ENCODE assay signal across 8 cellular contexts in genomic region chr16:46830902-46831647, GRCh38. TPM values are rescaled to one million over a fixed set of nuclear protein-coding genes. Genes with fewer than 3 reads are reported as not detected.
DNase-seq lines count a peak whose midpoint lies in the region; ATAC-seq, FAIRE-seq and TF ChIP-seq lines count a peak whose summit lies in the region.

A gene with protein sequence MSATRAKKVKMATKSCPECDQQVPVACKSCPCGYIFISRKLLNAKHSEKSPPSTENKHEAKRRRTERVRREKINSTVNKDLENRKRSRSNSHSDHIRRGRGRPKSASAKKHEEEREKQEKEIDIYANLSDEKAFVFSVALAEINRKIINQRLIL (minus strand): TSS chr16:46831180. CDS start chr16:46831149, 31 bp downstream.

- peak; percentile 95 for ATAC-seq in GM21515 (IDR thresholded peaks at IDR 0.05; ENCODE audit: unreplicated experiment)
- ATAC-seq in mucosa of descending colon: peak; percentile 96

- H4K20me1 ChIP-seq in OCI-LY3 (ENCODE audit: insufficient read depth, low read length): peaks cover 27% of the 10 kb centered on the region

- intact Hi-C loops in mucosa of descending colon (cut with DNase I, micrococcal nuclease): loop anchor here in 1 of 2 donors (5.0 kb wide), 1 partner anchor 144 kb away; the partner anchor contains the start of genes ORC6 and VPS35

- peak within 1 kb of the TSS; percentile 93 for H3K27ac ChIP-seq in OCI-LY3 (ENCODE audit: low read length)

- H3K36me3 ChIP-seq in OCI-LY3 (replicated peaks; ENCODE audit: low read depth, low read length) (peaks cover 11% of the 10 kb centered on the region), mucosa of descending colon (ENCODE audit: low read depth) (no peaks in the 10 kb centered on the region)

- H3K4me1 ChIP-seq in OCI-LY3 (ENCODE audit: low read length) (peaks cover 50% of the 10 kb centered on the region), mucosa of descending colon (ENCODE audit: low read depth) (peaks cover 18% of the 10 kb centered on the region)

- peak within 1 kb of the TSS; percentile 98 for H3K9ac ChIP-seq in OCI-LY3 (ENCODE audit: low read length)

- no peaks in the 10 kb centered on the region for H3K9me3 ChIP-seq in OCI-LY3 (ENCODE audit: insufficient read depth, low read length)
- H3K9me3 ChIP-seq in mucosa of descending colon: no peaks in the 10 kb centered on the region

- no peak within 1 kb of the TSS for H2AFZ ChIP-seq in OCI-LY3 (ENCODE audit: low read depth, low read length)

- H3K27me3 ChIP-seq in OCI-LY3 (ENCODE audit: low read depth, low read length): no peaks in the 10 kb centered on the region

- H3K4me3 ChIP-seq in OCI-LY3 (ENCODE audit: low read length) (peak within 1 kb of the TSS; percentile 95), mucosa of descending colon (peak within 1 kb of the TSS; percentile 83)

- no peak for FAIRE-seq in D721Med (lab: Jason Lieb, UNC)

- peak within 1 kb of the TSS; percentile 85 for H3K4me2 ChIP-seq in OCI-LY3 (ENCODE audit: low read length)

- H3K79me2 ChIP-seq in OCI-LY3 (ENCODE audit: low read length): peaks cover 49% of the 10 kb centered on the region

- TF ChIP-seq CTCF in D721Med (IDR thresholded peaks at IDR 0.05; ENCODE audit: insufficient read depth, missing control alignments): no peak
- TF ChIP-seq CTCF in OCI-LY3 (IDR thresholded peaks at IDR 0.05; ENCODE audit: low read depth, low read length): no peak
- no peak for TF ChIP-seq CTCF in mucosa of descending colon (IDR thresholded peaks at IDR 0.05)

- DNase-seq in D721Med (ENCODE audit: insufficient read length, low spot score) (peak; percentile 40), HuH-7 (ENCODE audit: low spot score) (peak; percentile 86), epidermal melanocyte (ENCODE audit: insufficient read length, low spot score) (peak; percentile 94), mucosa of descending colon (peak; percentile 92 to 96 (median 95))
- peak; percentile 92 for DNase-seq in activated CD8-positive, alpha-beta memory T cell treated with anti-CD3 and anti-CD28 coated beads, Interleukin-2, amount 50 U/mL, for 48 hours
- peak; percentile 85 for DNase-seq in stimulated activated CD8-positive, alpha-beta memory T cell treated with anti-CD3 and anti-CD28 coated beads, Interleukin-4, amount 100 ng/mL, for 24 hours (ENCODE audit: low read depth)

RNA-seq across cellular contexts. Expression of the gene that starts here (rescaled TPM):
- 1 to 10 TPM; 5.3 to 8.3 (median 5.4) TPM for total RNA-seq in mucosa of descending colon

Comparison
In these comparisons a context has a peak if more than half of its experiments do, and no peak if none do; other contexts are left out.
1. Peak in every context shown above with its lines: DNase-seq, ATAC-seq, H3K4me3 ChIP-seq and H3K27ac ChIP-seq.
2. DNase-seq: peak in every context shown above with its lines; median percentile 95 in mucosa of descending colon; 94 in epidermal melanocyte; 92 in activated CD8-positive, alpha-beta memory T cell treated with anti-CD3 and anti-CD28 coated beads, Interleukin-2, amount 50 U/mL, for 48 hours; 86 in HuH-7; 85 in stimulated activated CD8-positive, alpha-beta memory T cell treated with anti-CD3 and anti-CD28 coated beads, Interleukin-4, amount 100 ng/mL, for 24 hours; 40 in D721Med.